ENCODE assay signal across 13 cellular contexts in genomic region chr22:27962268-27963191, GRCh38. TPM values are rescaled to one million over a fixed set of nuclear protein-coding genes. Genes with fewer than 3 reads are reported as not detected.
DNase-seq lines count a peak whose midpoint lies in the region; ATAC-seq and TF ChIP-seq lines count a peak whose summit lies in the region.
"Had no signal": no experiment of that assay in that cellular context is flagged by ENCODE, and none has a peak within 500 bp of the region (broad histone marks: within the 10 kb centered on the region; RNA-seq: fewer than 3 reads in every experiment).

No MANE protein-coding gene starts in this region.

- peaks cover 29% of the 10 kb centered on the region for H3K4me1 Mint-ChIP-seq in GM23338
- H3K4me1 Mint-ChIP-seq: IgD-negative memory B cell had no signal

- H3K27me3 ChIP-seq in GM23338 (ENCODE audit: insufficient read depth) (no peaks in the 10 kb centered on the region), left ventricle myocardium inferior (ENCODE audit: low read depth) (no peaks in the 10 kb centered on the region)
- H3K27me3 ChIP-seq: brain microvascular endothelial cell had no signal

- H3K4me3 Mint-ChIP-seq in GM23338: no peak overlapping the region
- H3K4me3 Mint-ChIP-seq: activated T-cell treated with anti-CD3 and anti-CD28 coated beads, Interleukin-2, amount 50 U/mL, for 72 hours had no signal

- no peak for TF ChIP-seq CTCF in GM23338 (conservative IDR thresholded peaks at IDR 0.05; ENCODE audit: low read depth in 2 of 2)
- TF ChIP-seq CTCF in VCaP (conservative IDR thresholded peaks at IDR 0.05): no peak
- no peak for TF ChIP-seq CTCF in left ventricle myocardium inferior (IDR thresholded peaks at IDR 0.05; ENCODE audit: borderline replicate concordance)
- no peak for TF ChIP-seq CTCF in GM20000 (IDR thresholded peaks at IDR 0.05; ENCODE audit: extremely low read depth, missing control alignments)

- DNase-seq in GM23338 (ENCODE audit: low spot score): no peak
- DNase-seq in left ventricle myocardium inferior: no peak
- DNase-seq in renal cortical epithelial cell (ENCODE audit: low read depth): peak; percentile 9
- DNase-seq in D341Med (ENCODE audit: low spot score): no peak
- no peak for DNase-seq in GM20000 (ENCODE audit: low spot score)
- DNase-seq: activated CD4-positive, CD25-positive, alpha-beta regulatory T cell treated with anti-CD3 and anti-CD28 coated beads, Interleukin-2, amount 50 U/mL, for 72 hours; activated T-cell treated with anti-CD3 and anti-CD28 coated beads, Interleukin-2, amount 50 U/mL, for 72 hours; brain microvascular endothelial cell; Caco-2; NCI-H1694 had no signal

- H2AFZ ChIP-seq in GM23338: no peak overlapping the region

- ATAC-seq in GM23338 (peak; percentile 49), GM19324 (IDR thresholded peaks at IDR 0.05; ENCODE audit: low FRiP score, unreplicated experiment) (no peak)
- ATAC-seq: activated T-cell treated with anti-CD3 and anti-CD28 coated beads, Interleukin-2, amount 50 U/mL, for 72 hours had no signal

- H3K4me1 ChIP-seq in GM23338 (ENCODE audit: insufficient read depth): peaks cover 10% of the 10 kb centered on the region; the same call in 1 of the 2 replicates
- peaks cover 35% of the 10 kb centered on the region for H3K4me1 ChIP-seq in left ventricle myocardium inferior

- H3K4me3 ChIP-seq in GM23338 (no peak overlapping the region), left ventricle myocardium inferior (no peak overlapping the region)

- H3F3A ChIP-seq in GM23338 (replicated peaks; ENCODE audit: low read depth): no peaks in the 10 kb centered on the region

- intact Hi-C loops in left ventricle myocardium inferior (cut with micrococcal nuclease): no loop called here

- no peak overlapping the region for H3K27ac ChIP-seq in GM23338 (ENCODE audit: low read depth)
- H3K27ac ChIP-seq in VCaP: 0 out of 2 replicates have a peak overlapping the region, but pooled peaks have one; percentile 10
- peak overlapping the region; percentile 56 for H3K27ac ChIP-seq in left ventricle myocardium inferior (replicated peaks)
- H3K27ac ChIP-seq: brain microvascular endothelial cell had no signal

- H3K9me2 ChIP-seq in GM23338 (ENCODE audit: insufficient read depth): no peaks in the 10 kb centered on the region

- H3K27ac Mint-ChIP-seq in GM23338: no peak overlapping the region
- H3K27ac Mint-ChIP-seq: activated T-cell treated with anti-CD3 and anti-CD28 coated beads, Interleukin-2, amount 50 U/mL, for 72 hours had no signal

- H3K4me2 ChIP-seq in GM23338: no peak overlapping the region

- H3K79me2 ChIP-seq in GM23338 (replicated peaks; ENCODE audit: insufficient read depth): no peaks in the 10 kb centered on the region

- H3K36me3 ChIP-seq in GM23338 (ENCODE audit: insufficient read depth) (no peaks in the 10 kb centered on the region), left ventricle myocardium inferior (no peaks in the 10 kb centered on the region)
- H3K36me3 ChIP-seq: brain microvascular endothelial cell had no signal

- H4K20me1 ChIP-seq in GM23338 (replicated peaks; ENCODE audit: insufficient read depth): no peaks in the 10 kb centered on the region

- peaks cover 2% of the 10 kb centered on the region for H3K27me3 Mint-ChIP-seq in GM23338 (ENCODE audit: insufficient read depth, low read depth, poor library complexity)
- H3K27me3 Mint-ChIP-seq: IgD-negative memory B cell had no signal

- H3K9me3 ChIP-seq in left ventricle myocardium inferior (replicated peaks): no peaks in the 10 kb centered on the region
- H3K9me3 ChIP-seq: Caco-2 had no signal

- H3K36me3 Mint-ChIP-seq in GM23338 (ENCODE audit: low read depth): peaks cover 1% of the 10 kb centered on the region; the same call in 1 of the 3 replicates

- no peaks in the 10 kb centered on the region for H3K9me3 Mint-ChIP-seq in GM23338
- H3K9me3 Mint-ChIP-seq: activated T-cell treated with anti-CD3 and anti-CD28 coated beads, Interleukin-2, amount 50 U/mL, for 72 hours; IgD-negative memory B cell had no signal

TF ChIP-seq in GM23338, 12 proteins besides CTCF, POLR2A, EP300 and RAD21 (continues in another document):
- TF ChIP-seq POLR2AphosphoS5 (IDR thresholded peaks at IDR 0.05; ENCODE audit: low read depth) (no peak), JUNB (IDR thresholded peaks at IDR 0.05; ENCODE audit: unreplicated experiment) (no peak), NANOG (IDR thresholded peaks at IDR 0.05; ENCODE audit: borderline replicate concordance) (no peak), STAT1 (IDR thresholded peaks at IDR 0.05; ENCODE audit: unreplicated experiment) (no peak), ZNF114 (CRISPR knock-in tag; IDR thresholded peaks at IDR 0.05) (no peak), ZNF331 (CRISPR knock-in tag; IDR thresholded peaks at IDR 0.05; ENCODE audit: low read depth) (no peak), CREB1 (CRISPR knock-in tag; IDR thresholded peaks at IDR 0.05; ENCODE audit: low read depth) (no peak), ZNF462 (CRISPR knock-in tag; IDR thresholded peaks at IDR 0.05) (no peak)

RNA-seq across cellular contexts. Expression of gene PITPNB, which starts 43.5 kb away (rescaled TPM):
- 56.0 and 56.7 TPM in 2 replicates for total RNA-seq in GM23338 (2014; rRNA removed; shearing (Covaris generic))
- polyA plus RNA-seq in GM23338 (2016; fragmentation: Nextera tagmentation; extraction: Ambion mirVana): 39.2 and 50.9 TPM in 2 replicates
- 60.0 TPM for total RNA-seq in left ventricle myocardium inferior
- 26.9 and 66.4 TPM in 2 replicates for total RNA-seq in renal cortical epithelial cell
